In the genomic region with DNA sequence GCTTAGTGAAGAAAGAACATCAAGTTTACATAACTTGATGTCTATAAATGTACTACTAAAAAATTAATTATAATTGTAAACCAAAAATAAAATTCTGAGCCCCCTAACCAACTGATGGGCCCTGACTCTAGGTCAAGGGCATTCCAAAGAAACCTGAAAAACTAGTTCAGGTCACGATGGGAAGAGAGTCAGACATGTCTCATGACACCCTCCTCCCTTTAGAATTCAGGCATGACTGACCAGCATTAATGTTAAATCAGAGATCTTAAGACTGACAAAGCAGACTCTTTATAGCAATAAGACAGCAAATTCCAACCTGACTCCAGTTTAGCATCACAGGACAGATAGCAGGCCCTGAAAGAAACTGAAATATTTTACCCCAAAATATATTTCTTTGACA, we compare ENCODE assay signal across 21 cellular contexts. TPM values are rescaled to one million over a fixed set of nuclear protein-coding genes. Genes with fewer than 3 reads are reported as not detected.
DNase-seq lines count a peak whose midpoint lies in the region; ATAC-seq, FAIRE-seq and TF ChIP-seq lines count a peak whose summit lies in the region.
"Had no signal": no experiment of that assay in that cellular context is flagged by ENCODE, and none has a peak within 500 bp of the region (broad histone marks: within the 10 kb centered on the region; RNA-seq: fewer than 3 reads in every experiment).

No MANE protein-coding gene starts in this region.

- H3K79me2 ChIP-seq in PC-3 (ENCODE audit: low read length): no peaks in the 10 kb centered on the region
- H3K79me2 ChIP-seq in smooth muscle cell (ENCODE audit: low read depth): no peaks in the 10 kb centered on the region

- FAIRE-seq in bronchial epithelial cell (lab: Jason Lieb, UNC): no peak
- FAIRE-seq: G401.6, GM12878, HepG2 had no signal

- DNase-seq in PC-3 (peak; percentile 55), bronchial epithelial cell (ENCODE audit: low read depth) (peak; percentile 59), smooth muscle cell (lab: John Stamatoyannopoulos, UW; ENCODE audit: unreplicated experiment) (no peak), activated T-cell treated with anti-CD3 and anti-CD28 coated beads for 4 hours (no peak), DMS79 treated with DMSO at 0.1 percent for 48 hours (lab: John Stamatoyannopoulos, UW) (no peak)
- no peak for DNase-seq in activated T-cell treated with anti-CD3 and anti-CD28 coated beads, Interleukin-2, amount 50 U/mL, for 1 hour
- DNase-seq: ACHN, DND-41, GOT3, NCI-H1092, NCI-H146, NCI-H2081, NCI-H510A treated with DMSO at 0.1 percent for 48 hours, NCI-H82, SHP77 treated with DMSO at 0.1 percent for 48 hours had no signal

- no TSS peak for BruUV-seq in PC-3 (replicated peaks; lab: Mats Ljungman, UMichigan)

- H3K4me1 ChIP-seq in PC-3 (ENCODE audit: insufficient read depth, low read length): peaks cover 15% of the 10 kb centered on the region
- H3K4me1 ChIP-seq in iPS-20b (ENCODE audit: insufficient read depth, low read length): peaks cover 21% of the 10 kb centered on the region
- no peaks in the 10 kb centered on the region for H3K4me1 ChIP-seq in smooth muscle cell (ENCODE audit: low read depth)

- no peak overlapping the region for H3K4me3 ChIP-seq in PC-3 (ENCODE audit: low read length)
- H3K4me3 ChIP-seq in bronchial epithelial cell (ENCODE audit: low read depth, low read length): no peak overlapping the region
- no peak overlapping the region for H3K4me3 ChIP-seq in iPS-20b (ENCODE audit: low read length)
- H3K4me3 ChIP-seq in smooth muscle cell: no peak overlapping the region
- H3K4me3 ChIP-seq: GM12878 had no signal

- intact Hi-C loops in PC-3 (cut with micrococcal nuclease): no loop called here

- H3K4me2 ChIP-seq in PC-3 (ENCODE audit: low read length) (no peak overlapping the region), smooth muscle cell (peak overlapping the region; percentile 29)
- H3K4me2 ChIP-seq: KMS-11 had no signal

- CTCF ChIA-PET in PC-3 (lab: Charles Lee): no interaction called here

- POLR2A ChIA-PET in PC-3 (lab: Charles Lee; ENCODE audit: unreplicated experiment): no interaction called here

- no peaks in the 10 kb centered on the region for H3K9me3 ChIP-seq in PC-3 (ENCODE audit: low read length)
- H3K9me3 ChIP-seq in iPS-20b (ENCODE audit: insufficient read depth, low read depth, low read length): no peaks in the 10 kb centered on the region
- H3K9me3 ChIP-seq in smooth muscle cell (replicated peaks; ENCODE audit: low read depth): no peaks in the 10 kb centered on the region

- 45% methylated on average over 1 of the region's 1 CpG for WGBS in smooth muscle cell (ENCODE audit: low lambda C conversion rate)

- H3K27ac ChIP-seq in PC-3 (ENCODE audit: low read length): no peak overlapping the region
- no peak overlapping the region for H3K27ac ChIP-seq in iPS-20b (ENCODE audit: low read length)
- H3K27ac ChIP-seq in smooth muscle cell (ENCODE audit: low read depth): peak overlapping the region; percentile 56
- H3K27ac ChIP-seq: KMS-11 had no signal

- no peaks in the 10 kb centered on the region for H3K9me2 ChIP-seq in PC-3 (replicated peaks; ENCODE audit: low read length)

- H3K27me3 ChIP-seq in PC-3 (ENCODE audit: low read length): no peaks in the 10 kb centered on the region
- H3K27me3 ChIP-seq in bronchial epithelial cell (ENCODE audit: control insufficient read depth, insufficient read depth, low read length): no peaks in the 10 kb centered on the region
- H3K27me3 ChIP-seq in iPS-20b (ENCODE audit: insufficient read depth, low read length): no peaks in the 10 kb centered on the region
- H3K27me3 ChIP-seq in smooth muscle cell (ENCODE audit: low read depth): no peaks in the 10 kb centered on the region

- ATAC-seq in PC-3: no peak; the same call in 1 of the 2 replicates
- ATAC-seq: GM12878, HepG2, Panc1 had no signal

- no peak overlapping the region for H2AFZ ChIP-seq in PC-3 (ENCODE audit: low read length)
- no peak overlapping the region for H2AFZ ChIP-seq in smooth muscle cell (ENCODE audit: low read depth)

- H3K9ac ChIP-seq in PC-3 (ENCODE audit: low read length) (no peak overlapping the region), iPS-20b (ENCODE audit: low read depth, low read length) (peak overlapping the region; percentile 23; the same call in 1 of the 2 replicates), smooth muscle cell (ENCODE audit: low read depth) (no peak overlapping the region)
- H3K9ac ChIP-seq: KMS-11 had no signal

- H3F3A ChIP-seq in PC-3 (ENCODE audit: low read length, unreplicated experiment): no peaks in the 10 kb centered on the region
- no peaks in the 10 kb centered on the region for H3F3A ChIP-seq in smooth muscle cell (ENCODE audit: low read depth)

- H3K36me3 ChIP-seq in PC-3 (ENCODE audit: low read depth, low read length): no peaks in the 10 kb centered on the region
- no peaks in the 10 kb centered on the region for H3K36me3 ChIP-seq in bronchial epithelial cell (ENCODE audit: control insufficient read depth, insufficient read depth, low read length)
- no peaks in the 10 kb centered on the region for H3K36me3 ChIP-seq in iPS-20b (ENCODE audit: insufficient read depth, low read depth, low read length)
- H3K36me3 ChIP-seq in smooth muscle cell (ENCODE audit: low read depth): no peaks in the 10 kb centered on the region

- TF ChIP-seq CTCF in PC-3 (conservative IDR thresholded peaks at IDR 0.05; ENCODE audit: low read depth, low read length) (no peak), bronchial epithelial cell (IDR thresholded peaks at IDR 0.05; ENCODE audit: insufficient read depth, low read length, severe bottlenecking) (no peak), smooth muscle cell (IDR thresholded peaks at IDR 0.05; ENCODE audit: borderline replicate concordance, insufficient read depth, poor library complexity, severe bottlenecking) (no peak)

- H4K20me1 ChIP-seq in PC-3 (ENCODE audit: low read length) (no peaks in the 10 kb centered on the region), smooth muscle cell (ENCODE audit: low read depth) (no peaks in the 10 kb centered on the region)

RNA-seq across cellular contexts. Expression of a gene that starts 21.6 kb away (rescaled TPM):
- total RNA-seq in PC-3 (2014; rRNA removed) (6.0 and 9.2 TPM in 2 replicates), bronchial epithelial cell (9.9 and 16.8 TPM in 2 replicates), smooth muscle cell (11.6 and 12.9 TPM in 2 replicates)
- 10.8 and 14.0 TPM in 2 replicates for polyA plus RNA-seq in smooth muscle cell

Comparison
In these comparisons a context has a peak if more than half of its experiments do, and no peak if none do; other contexts are left out.
1. DNase-seq: peak in PC-3 (single experiment) and bronchial epithelial cell (single experiment); none in smooth muscle cell (single experiment), activated T-cell treated with anti-CD3 and anti-CD28 coated beads for 4 hours (single experiment), activated T-cell treated with anti-CD3 and anti-CD28 coated beads, Interleukin-2, amount 50 U/mL, for 1 hour (single experiment) and DMS79 treated with DMSO at 0.1 percent for 48 hours (single experiment).